Comparison of ENCODE assay signal across 27 cellular contexts in the genomic region with DNA sequence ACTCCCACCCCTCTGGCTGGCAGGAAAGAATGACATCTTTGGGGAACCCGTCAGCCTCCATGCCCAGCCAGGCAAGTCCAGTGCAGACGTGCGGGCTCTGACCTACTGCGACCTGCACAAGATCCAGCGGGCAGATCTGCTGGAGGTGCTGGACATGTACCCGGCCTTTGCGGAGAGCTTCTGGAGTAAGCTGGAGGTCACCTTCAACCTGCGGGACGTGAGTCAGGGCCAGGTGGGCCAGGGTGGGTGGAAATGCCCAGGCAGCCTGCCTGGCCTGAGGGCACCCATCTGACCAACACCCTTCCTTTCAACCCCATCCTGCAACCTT. TPM values are rescaled to one million over a fixed set of nuclear protein-coding genes. Genes with fewer than 3 reads are reported as not detected.
DNase-seq lines count a peak whose midpoint lies in the region; ATAC-seq, FAIRE-seq and TF ChIP-seq lines count a peak whose summit lies in the region.
"Had no signal": no experiment of that assay in that cellular context is flagged by ENCODE, and none has a peak within 500 bp of the region (broad histone marks: within the 10 kb centered on the region; RNA-seq: fewer than 3 reads in every experiment).

No MANE protein-coding gene starts in this region.

- ATAC-seq in RWPE2 (ENCODE audit: low read depth), result no peak
- no peak for ATAC-seq in HepG2
- no peak for ATAC-seq in HG02759 (IDR thresholded peaks at IDR 0.05; ENCODE audit: unreplicated experiment)
- ATAC-seq: GM23338 had no signal

- DNase-seq in HuH-7 (ENCODE audit: low spot score) (peak; percentile 1), RWPE2 (ENCODE audit: low spot score) (peak; percentile 61), HepG2 (ENCODE audit: low spot score) (no peak), posterior vena cava (ENCODE audit: low spot score) (peak; percentile 47), small intestine (no peak)
- no peak for DNase-seq in stimulated activated CD4-positive, alpha-beta T cell treated with anti-CD3 and anti-CD28 coated beads, Interleukin-2, amount 100 ng/mL, for 24 hours
- DNase-seq: ACHN; BE2C; C1 segment of cervical spinal cord; CD4-positive, CD25-positive, alpha-beta regulatory T cell; CD8-positive, alpha-beta memory T cell; COR-L47; DMS 273 treated with DMSO at 0.1 percent for 48 hours; DMS53; DND-41; EL; H9; KBM-7 had no signal

- TF ChIP-seq EP300 in HepG2 (IDR thresholded peaks at IDR 0.05; ENCODE audit: low read depth in 2 of 2, low read length in 2 of 2), result no peak
- no peak for TF ChIP-seq EP300 in HepG2 (CRISPR knock-in tag; IDR thresholded peaks at IDR 0.05; ENCODE audit: borderline replicate concordance)

- H3K27ac ChIP-seq in RWPE2 (ENCODE audit: poor library complexity, severe bottlenecking) (no peak overlapping the region), HepG2 (ENCODE audit: extremely low read length, insufficient read depth, low read length) (no peak overlapping the region), small intestine (ENCODE audit: low read depth in 1 of 2, low read length in 1 of 2) (no peak overlapping the region)
- H3K27ac ChIP-seq: HL-60 had no signal

- TF ChIP-seq POLR2A in HepG2 (IDR thresholded peaks at IDR 0.05; ENCODE audit: insufficient read depth in 1 of 2, low read depth in 2 of 2, low read length in 2 of 2), result no peak

- POLR2A ChIA-PET in HepG2 (lab: Yijun Ruan, JAX), result interaction anchor here (1.1 kb wide), 1 partner anchor 9 kb away, joined by 4 read pairs; no protein-coding TSS in a partner anchor

- WGBS in HepG2 (ENCODE audit: low lambda C conversion rate), result 34% methylated on average over 4 of the region's 9 CpGs
- 91 to 95% (median 91%) methylated on average over 9 of the region's 9 CpGs for WGBS in small intestine, 3 donors

- TF ChIP-seq CTCF in RWPE2 (IDR thresholded peaks at IDR 0.05; ENCODE audit: poor library complexity, severe bottlenecking), result no peak
- TF ChIP-seq CTCF in HepG2 (CRISPR knock-in tag; IDR thresholded peaks at IDR 0.05), result no peak

- BruUV-seq in HepG2 (replicated peaks; lab: Mats Ljungman, UMichigan), result no TSS peak

- in situ Hi-C loops in HepG2 (cut with HindIII; ENCODE audit: extremely low pct_ligation_motif_present, low pct_unique_long_range_greater_than_20kb), result no loop called here

- H3K9me3 ChIP-seq in RWPE2 (ENCODE audit: severe bottlenecking) (no peaks in the 10 kb centered on the region), HepG2 (ENCODE audit: low read length) (no peaks in the 10 kb centered on the region), small intestine (ENCODE audit: control insufficient read depth, low read depth) (no peaks in the 10 kb centered on the region)
- H3K9me3 ChIP-seq: BE2C had no signal

- peaks cover 24% of the 10 kb centered on the region for H3K27me3 ChIP-seq in RWPE2 (ENCODE audit: insufficient read depth, poor library complexity, severe bottlenecking)
- H3K27me3 ChIP-seq in HepG2 (ENCODE audit: control insufficient read depth in 1 of 2, insufficient read depth in 2 of 2, low read length in 2 of 2), result peaks cover 19 to 56% of the 10 kb centered on the region in 2 experiments
- peaks cover 0 to 6% of the 10 kb centered on the region in 2 donors for H3K27me3 ChIP-seq in small intestine (ENCODE audit: control insufficient read depth in 2 of 2, insufficient read depth in 2 of 2, low read length in 2 of 2)
- H3K27me3 ChIP-seq: BE2C had no signal

- CTCF ChIA-PET in HepG2 (lab: Yijun Ruan, JAX; ENCODE audit: low intra/inter-chr PET ratio, low total read pairs), result no interaction called here

- H3K9ac ChIP-seq in HepG2 (ENCODE audit: insufficient read depth, low read depth, low read length), result no peak overlapping the region

- H2AFZ ChIP-seq in HepG2 (ENCODE audit: low read length), result no peak overlapping the region
- H2AFZ ChIP-seq: GM23338 had no signal

- intact Hi-C loops in HepG2 (cut with micrococcal nuclease; ENCODE audit: unreplicated experiment) (no loop called here), posterior vena cava (cut with DNase I) (no loop called here)

- H4K20me1 ChIP-seq in HepG2 (ENCODE audit: insufficient read depth, low read length), result no peaks in the 10 kb centered on the region

- no peaks in the 10 kb centered on the region for H3K79me2 ChIP-seq in HepG2 (ENCODE audit: insufficient read depth, low read length)

- H3K4me3 ChIP-seq in RWPE2 (ENCODE audit: severe bottlenecking), result no peak overlapping the region
- H3K4me3 ChIP-seq in HepG2 (replicated peaks in 1 of 3; ENCODE audit: insufficient read depth in 1 of 3, low read depth in 2 of 3, low read length in 3 of 3), result no peak overlapping the region
- H3K4me3 ChIP-seq in small intestine (ENCODE audit: low read depth in 1 of 2, low read length in 2 of 2), result no peak overlapping the region
- H3K4me3 ChIP-seq: GM23338 had no signal

- H3K4me1 ChIP-seq in RWPE2 (ENCODE audit: insufficient read depth, poor library complexity, severe bottlenecking), result no peaks in the 10 kb centered on the region
- peaks cover 73% of the 10 kb centered on the region for H3K4me1 ChIP-seq in HepG2 (ENCODE audit: insufficient read depth, low read length)
- no peaks in the 10 kb centered on the region for H3K4me1 ChIP-seq in small intestine (ENCODE audit: control insufficient read depth in 2 of 2, insufficient read depth in 1 of 2, low read depth in 1 of 2, low read length in 1 of 2)

- H3K36me3 ChIP-seq in RWPE2 (ENCODE audit: low read depth) (no peaks in the 10 kb centered on the region), HepG2 (replicated peaks in 1 of 2; ENCODE audit: control insufficient read depth in 1 of 2, insufficient read depth in 2 of 2, low read length in 2 of 2) (no peaks in the 10 kb centered on the region), small intestine (ENCODE audit: control insufficient read depth in 2 of 2, insufficient read depth in 2 of 2, low read length in 2 of 2) (no peaks in the 10 kb centered on the region)
- H3K36me3 ChIP-seq: BE2C had no signal

- H3K4me2 ChIP-seq in HepG2 (ENCODE audit: low read depth, low read length), result peak overlapping the region; percentile 32; the same call in 1 of the 2 replicates
- H3K4me2 ChIP-seq: GM23338 had no signal

- FAIRE-seq in HepG2 (lab: Jason Lieb, UNC) (no peak), small intestine (lab: Jason Lieb, UNC) (no peak)
- FAIRE-seq: A204.1, GM12891, GM19239 had no signal

- no peak for TF ChIP-seq RAD21 in HepG2 (CRISPR knock-in tag; IDR thresholded peaks at IDR 0.05)

RNA-seq across cellular contexts. Expression of gene DCAF7, which starts 8.1 kb away (rescaled TPM):
- total RNA-seq in HepG2 (2016; rRNA removed; fragmentation: Illumina TruSeq; extraction: Trizol) (55.2 and 77.5 TPM in 2 replicates), posterior vena cava (10 to 100 TPM; 48.4 to 48.6 TPM)
- total RNA-seq in HepG2 (2016; cell fraction: cytosol; rRNA removed; fragmentation: Illumina TruSeq; extraction: Trizol; ENCODE audit: low read depth), result 10.3 and 11.9 TPM in 2 replicates
- 58.9 and 68.6 TPM in 2 replicates for total RNA-seq in HepG2 (2016; cell fraction: insoluble cytoplasmic fraction; rRNA removed; fragmentation: Illumina TruSeq; extraction: Trizol)
- 23.2 and 25.5 TPM in 2 replicates for total RNA-seq in HepG2 (2016; cell fraction: membrane; rRNA removed; fragmentation: Illumina TruSeq; extraction: Trizol)
- 33.1 and 38.3 TPM in 2 replicates for total RNA-seq in HepG2 (2016; cell fraction: nucleus; rRNA removed; fragmentation: Illumina TruSeq; extraction: Trizol)
- polyA plus RNA-seq in HepG2 (2011; rRNA removed) (73.4 and 77.0 TPM in 2 replicates), small intestine (10 to 100 TPM; 18.4 to 30.0 (median 25.5) TPM)
- polyA plus RNA-seq in HepG2 (2011; cell fraction: cytosol; rRNA removed), result 62.7 and 66.5 TPM in 2 replicates
- 61.2 and 63.3 TPM in 2 replicates for polyA plus RNA-seq in HepG2 (2011; cell fraction: nucleus; rRNA removed)
- polyA plus RNA-seq in HepG2 (2012), result 84.0 and 84.1 TPM in 2 replicates
- polyA plus RNA-seq in HepG2 (2016; cell fraction: cytosol; fragmentation: Illumina TruSeq; extraction: Trizol; ENCODE audit: low read depth), result 12.2 and 14.0 TPM in 2 replicates
- 61.4 and 80.4 TPM in 2 replicates for polyA plus RNA-seq in HepG2 (2016; cell fraction: insoluble cytoplasmic fraction; fragmentation: Illumina TruSeq; extraction: Trizol; ENCODE audit: low read depth)
- 15.8 and 16.0 TPM in 2 replicates for polyA plus RNA-seq in HepG2 (2016; cell fraction: membrane; fragmentation: Illumina TruSeq; extraction: Trizol; ENCODE audit: low read depth)
- polyA plus RNA-seq in HepG2 (2016; cell fraction: nucleus; fragmentation: Illumina TruSeq; extraction: Trizol; ENCODE audit: insufficient read depth, low read depth), result 37.9 and 40.9 TPM in 2 replicates
- 107 and 220 TPM in 2 replicates for polyA minus RNA-seq in HepG2 (2011; rRNA and poly(A)+ RNA removed; ENCODE audit: low replicate concordance)
- 41.2 and 49.1 TPM in 2 replicates for polyA minus RNA-seq in HepG2 (2011; cell fraction: cytosol; rRNA and poly(A)+ RNA removed)
- polyA minus RNA-seq in HepG2 (2011; cell fraction: nucleus; rRNA and poly(A)+ RNA removed), result 35.0 and 40.7 TPM in 2 replicates

RNA-seq across cellular contexts. Expression of gene KCNH6, which starts 19.0 kb away (rescaled TPM):
- total RNA-seq in HepG2 (2016; rRNA removed; fragmentation: Illumina TruSeq; extraction: Trizol) (0.08 and 0.18 TPM in 2 replicates), posterior vena cava (not detected)
- total RNA-seq in HepG2 (2016; cell fraction: cytosol; rRNA removed; fragmentation: Illumina TruSeq; extraction: Trizol; ENCODE audit: low read depth), result not detected in 2 replicates
- total RNA-seq in HepG2 (2016; cell fraction: insoluble cytoplasmic fraction; rRNA removed; fragmentation: Illumina TruSeq; extraction: Trizol), result 0.09 TPM in 1 of 2 replicates, not detected in the other
- 0.09 and 0.10 TPM in 2 replicates for total RNA-seq in HepG2 (2016; cell fraction: membrane; rRNA removed; fragmentation: Illumina TruSeq; extraction: Trizol)
- 0.13 TPM in 1 of 2 replicates, not detected in the other for total RNA-seq in HepG2 (2016; cell fraction: nucleus; rRNA removed; fragmentation: Illumina TruSeq; extraction: Trizol)
- polyA plus RNA-seq in HepG2 (2011; rRNA removed) (0.05 and 0.18 TPM in 2 replicates), small intestine (1 to 10 TPM in 1 of 3 donors, under 1 TPM in 2; 0.43 to 1.1 (median 0.45) TPM)
- 0.04 and 0.06 TPM in 2 replicates for polyA plus RNA-seq in HepG2 (2011; cell fraction: cytosol; rRNA removed)
- 0.19 and 0.45 TPM in 2 replicates for polyA plus RNA-seq in HepG2 (2011; cell fraction: nucleus; rRNA removed)
- polyA plus RNA-seq in HepG2 (2012), result 0.15 and 0.44 TPM in 2 replicates
- 0.05 and 0.06 TPM in 2 replicates for polyA plus RNA-seq in HepG2 (2016; cell fraction: cytosol; fragmentation: Illumina TruSeq; extraction: Trizol; ENCODE audit: low read depth)
- polyA plus RNA-seq in HepG2 (2016; cell fraction: insoluble cytoplasmic fraction; fragmentation: Illumina TruSeq; extraction: Trizol; ENCODE audit: low read depth), result 0.05 TPM in 1 of 2 replicates, not detected in the other
- 0.06 and 0.10 TPM in 2 replicates for polyA plus RNA-seq in HepG2 (2016; cell fraction: membrane; fragmentation: Illumina TruSeq; extraction: Trizol; ENCODE audit: low read depth)
- 0.12 and 0.29 TPM in 2 replicates for polyA plus RNA-seq in HepG2 (2016; cell fraction: nucleus; fragmentation: Illumina TruSeq; extraction: Trizol; ENCODE audit: insufficient read depth, low read depth)
- 0.08 TPM in 1 of 2 replicates, not detected in the other for polyA minus RNA-seq in HepG2 (2011; rRNA and poly(A)+ RNA removed; ENCODE audit: low replicate concordance)
- not detected in 2 replicates for polyA minus RNA-seq in HepG2 (2011; cell fraction: cytosol; rRNA and poly(A)+ RNA removed)
- polyA minus RNA-seq in HepG2 (2011; cell fraction: nucleus; rRNA and poly(A)+ RNA removed), result 0.13 and 0.25 TPM in 2 replicates
- total RNA-seq: CD4-positive, CD25-positive, alpha-beta regulatory T cell; CD8-positive, alpha-beta memory T cell; G401; HT1080 had no signal
- polyA plus RNA-seq: CD4-positive, CD25-positive, alpha-beta regulatory T cell; CD8-positive, alpha-beta memory T cell; IgD-negative memory B cell had no signal

RNA-seq across cellular contexts. Expression of gene TACO1, which starts 58.5 kb away (rescaled TPM):
- total RNA-seq in HepG2 (2016; rRNA removed; fragmentation: Illumina TruSeq; extraction: Trizol), result 53.6 and 57.6 TPM in 2 replicates
- 17.7 and 19.3 TPM in 2 replicates for total RNA-seq in HepG2 (2016; cell fraction: cytosol; rRNA removed; fragmentation: Illumina TruSeq; extraction: Trizol; ENCODE audit: low read depth)
- total RNA-seq in HepG2 (2016; cell fraction: insoluble cytoplasmic fraction; rRNA removed; fragmentation: Illumina TruSeq; extraction: Trizol), result 52.7 and 55.4 TPM in 2 replicates
- 30.0 and 35.3 TPM in 2 replicates for total RNA-seq in HepG2 (2016; cell fraction: membrane; rRNA removed; fragmentation: Illumina TruSeq; extraction: Trizol)
- 24.0 and 25.8 TPM in 2 replicates for total RNA-seq in HepG2 (2016; cell fraction: nucleus; rRNA removed; fragmentation: Illumina TruSeq; extraction: Trizol)
- 33.3 and 34.7 TPM in 2 replicates for polyA plus RNA-seq in HepG2 (2011; rRNA removed)
- 30.0 and 33.8 TPM in 2 replicates for polyA plus RNA-seq in HepG2 (2011; cell fraction: cytosol; rRNA removed)
- polyA plus RNA-seq in HepG2 (2011; cell fraction: nucleus; rRNA removed), result 19.5 and 24.4 TPM in 2 replicates
- 32.7 and 34.2 TPM in 2 replicates for polyA plus RNA-seq in HepG2 (2012)
- polyA plus RNA-seq in HepG2 (2016; cell fraction: cytosol; fragmentation: Illumina TruSeq; extraction: Trizol; ENCODE audit: low read depth), result 18.0 and 21.7 TPM in 2 replicates
- 63.2 and 67.2 TPM in 2 replicates for polyA plus RNA-seq in HepG2 (2016; cell fraction: insoluble cytoplasmic fraction; fragmentation: Illumina TruSeq; extraction: Trizol; ENCODE audit: low read depth)
- 24.8 and 29.6 TPM in 2 replicates for polyA plus RNA-seq in HepG2 (2016; cell fraction: membrane; fragmentation: Illumina TruSeq; extraction: Trizol; ENCODE audit: low read depth)
- 40.5 and 41.7 TPM in 2 replicates for polyA plus RNA-seq in HepG2 (2016; cell fraction: nucleus; fragmentation: Illumina TruSeq; extraction: Trizol; ENCODE audit: insufficient read depth, low read depth)
- 30.2 and 32.4 TPM in 2 replicates for polyA minus RNA-seq in HepG2 (2011; rRNA and poly(A)+ RNA removed; ENCODE audit: low replicate concordance)
- polyA minus RNA-seq in HepG2 (2011; cell fraction: cytosol; rRNA and poly(A)+ RNA removed), result 18.8 and 19.7 TPM in 2 replicates
- 10.7 and 11.7 TPM in 2 replicates for polyA minus RNA-seq in HepG2 (2011; cell fraction: nucleus; rRNA and poly(A)+ RNA removed)
- 10 to 100 TPM; 11.6 to 14.3 TPM for total RNA-seq in posterior vena cava
- 10 to 100 TPM; 29.1 to 48.8 (median 35.9) TPM for polyA plus RNA-seq in small intestine

Comparison
In these comparisons a context has a peak if more than half of its experiments do, and no peak if none do; other contexts are left out.
1. DNase-seq: peak in HuH-7 (single experiment), RWPE2 (single experiment) and posterior vena cava (single experiment); none in HepG2 (single experiment), stimulated activated CD4-positive, alpha-beta T cell treated with anti-CD3 and anti-CD28 coated beads, Interleukin-2, amount 100 ng/mL, for 24 hours (0 of 2) and small intestine (single experiment).